In the genomic region with DNA sequence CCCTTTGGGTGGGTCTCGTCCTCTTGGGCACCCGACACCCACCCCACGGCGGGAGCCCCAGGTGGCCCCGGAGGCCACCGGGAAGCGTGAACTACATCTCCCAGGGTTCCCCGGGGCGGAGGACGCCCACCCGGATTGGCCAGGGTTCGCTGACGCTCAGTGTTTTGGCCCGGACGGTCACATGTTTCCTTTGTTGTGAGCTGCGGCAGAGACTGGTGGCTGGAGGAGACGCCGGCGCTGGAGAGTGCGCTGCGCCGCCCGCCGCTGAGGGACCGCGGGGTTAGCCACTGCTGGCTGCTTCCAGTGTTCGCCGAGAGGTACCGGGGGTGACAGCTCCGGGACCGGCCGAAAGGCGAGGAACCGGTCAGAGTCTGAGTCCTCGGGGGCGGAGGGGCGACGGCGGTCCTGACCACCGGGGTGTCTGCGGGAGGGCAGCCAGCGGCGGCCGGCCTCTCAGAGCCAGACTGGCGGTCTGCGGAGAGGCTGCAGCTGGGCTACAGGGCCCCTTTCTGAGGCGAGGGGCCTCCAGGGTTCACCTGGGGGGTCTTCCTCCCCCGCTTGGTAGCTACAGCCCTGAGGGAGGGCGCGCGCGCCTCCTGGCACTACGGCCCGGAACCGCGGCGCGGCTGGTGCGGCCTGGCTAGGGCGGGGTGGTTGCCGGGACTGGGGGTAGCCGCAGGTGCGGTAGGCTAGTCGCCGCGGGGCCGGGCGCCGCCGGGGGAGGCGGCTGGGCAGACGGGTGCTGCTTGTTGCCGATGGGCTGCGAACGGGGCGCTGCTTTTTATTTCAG, we compare ENCODE assay signal across 8 cellular contexts. TPM values are rescaled to one million over a fixed set of nuclear protein-coding genes. Genes with fewer than 3 reads are reported as not detected.
DNase-seq lines count a peak whose midpoint lies in the region; ATAC-seq, FAIRE-seq and TF ChIP-seq lines count a peak whose summit lies in the region.

A gene with protein sequence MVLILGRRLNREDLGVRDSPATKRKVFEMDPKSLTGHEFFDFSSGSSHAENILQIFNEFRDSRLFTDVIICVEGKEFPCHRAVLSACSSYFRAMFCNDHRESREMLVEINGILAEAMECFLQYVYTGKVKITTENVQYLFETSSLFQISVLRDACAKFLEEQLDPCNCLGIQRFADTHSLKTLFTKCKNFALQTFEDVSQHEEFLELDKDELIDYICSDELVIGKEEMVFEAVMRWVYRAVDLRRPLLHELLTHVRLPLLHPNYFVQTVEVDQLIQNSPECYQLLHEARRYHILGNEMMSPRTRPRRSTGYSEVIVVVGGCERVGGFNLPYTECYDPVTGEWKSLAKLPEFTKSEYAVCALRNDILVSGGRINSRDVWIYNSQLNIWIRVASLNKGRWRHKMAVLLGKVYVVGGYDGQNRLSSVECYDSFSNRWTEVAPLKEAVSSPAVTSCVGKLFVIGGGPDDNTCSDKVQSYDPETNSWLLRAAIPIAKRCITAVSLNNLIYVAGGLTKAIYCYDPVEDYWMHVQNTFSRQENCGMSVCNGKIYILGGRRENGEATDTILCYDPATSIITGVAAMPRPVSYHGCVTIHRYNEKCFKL (plus strand): TSS at position 193 of the 790 bp plus-strand sequence. CDS start 14,734 bp downstream, outside the sequence.

- peak within 1 kb of the TSS; percentile 82 for H3K27ac ChIP-seq in H1 (ENCODE audit: low read depth, low read length)
- peak within 1 kb of the TSS; percentile 85 for H3K27ac ChIP-seq in mesenchymal stem cell (ENCODE audit: low read length, poor library complexity, severe bottlenecking)

- H4K5ac ChIP-seq in H1 (ENCODE audit: insufficient read length, low read depth, low read length): no peak within 1 kb of the TSS

- H3K36me3 ChIP-seq in H1 (ENCODE audit: control insufficient read depth in 2 of 4, insufficient read depth in 4 of 4, low read length in 3 of 4) (no peaks in the 10 kb centered on the region), mesenchymal stem cell (ENCODE audit: control insufficient read depth in 1 of 2, insufficient read depth in 2 of 2, low read depth in 1 of 2, low read length in 2 of 2) (peaks cover 0 to 3% of the 10 kb centered on the region in 2 experiments)

- H3K9me3 ChIP-seq in H1 (ENCODE audit: insufficient read depth in 2 of 2, low read depth in 1 of 2, low read length in 1 of 2) (no peaks in the 10 kb centered on the region), mesenchymal stem cell (ENCODE audit: control insufficient read depth, low read length) (no peaks in the 10 kb centered on the region)

- H3K27me3 ChIP-seq in H1 (replicated peaks in 1 of 4; ENCODE audit: control insufficient read depth in 3 of 4, extremely low read depth in 1 of 4, insufficient read depth in 3 of 4, low read length in 3 of 4) (no peaks in the 10 kb centered on the region), mesenchymal stem cell (ENCODE audit: control insufficient read depth in 1 of 2, insufficient read depth in 1 of 2, low read length in 2 of 2) (no peaks in the 10 kb centered on the region)

- H2BK12ac ChIP-seq in H1 (ENCODE audit: low read depth, low read length) (no peak within 1 kb of the TSS), mesenchymal stem cell (ENCODE audit: low read length in 2 of 2) (no peak within 1 kb of the TSS)

- H3K4ac ChIP-seq in H1 (replicated peaks; ENCODE audit: insufficient read length, low read depth, low read length) (no peak within 1 kb of the TSS), mesenchymal stem cell (ENCODE audit: low read depth in 1 of 2, low read length in 2 of 2) (peak within 1 kb of the TSS; percentile 87 to 97)

- TF ChIP-seq CTCF in H1 (IDR thresholded peaks at IDR 0.05; ENCODE audit: control extremely low read depth in 1 of 3, insufficient read depth in 1 of 3, low read depth in 1 of 3, low read length in 3 of 3): no peak

- H2AK5ac ChIP-seq in H1 (ENCODE audit: low read depth, low read length) (no peak within 1 kb of the TSS), mesenchymal stem cell (ENCODE audit: low read length, severe bottlenecking) (no peak within 1 kb of the TSS)

- no peak for FAIRE-seq in H1 (lab: Jason Lieb, UNC)

- H3K9ac ChIP-seq in H1 (replicated peaks in 1 of 4; ENCODE audit: extremely low read depth in 1 of 4, low read depth in 3 of 4, low read length in 3 of 4) (peak within 1 kb of the TSS; percentile 77 to 92 (median 90)), mesenchymal stem cell (ENCODE audit: low read length) (peak within 1 kb of the TSS; percentile 94)

- H3K4me1 ChIP-seq in H1 (replicated peaks in 1 of 4; ENCODE audit: control insufficient read depth in 3 of 4, insufficient read depth in 4 of 4, low read length in 3 of 4): no peaks in the 10 kb centered on the region
- H3K4me1 ChIP-seq in mesenchymal stem cell (ENCODE audit: control insufficient read depth, insufficient read depth, low read depth, low read length): peaks cover 2% of the 10 kb centered on the region

- POLR2A ChIA-PET in H1 (lab: Charles Lee; ENCODE audit: partially characterized antibody): interaction anchor here (0.6 to 4.5 kb wide), 16 partner anchors 11 to 208 kb away, joined by 3 to 33 read pairs (median 3); partner anchors contain the start of gene YEATS2

- H2BK15ac ChIP-seq in H1 (ENCODE audit: low read length) (no peak within 1 kb of the TSS), mesenchymal stem cell (ENCODE audit: low read depth, poor library complexity, severe bottlenecking) (peak within 1 kb of the TSS; percentile 83)

- DNase-seq in COLO668 (lab: John Stamatoyannopoulos, UW; ENCODE audit: unreplicated experiment) (peak; percentile 83), HT1080 (ENCODE audit: low read depth) (peak; percentile 92), NOMO-1 (lab: John Stamatoyannopoulos, UW; ENCODE audit: unreplicated experiment in 2 of 2) (peak; percentile 97), H1 (ENCODE audit: low read depth in 1 of 2, low spot score in 2 of 2) (peak; percentile 64 to 92), mesenchymal stem cell (peak; percentile 95)
- DNase-seq in activated CD8-positive, alpha-beta memory T cell treated with anti-CD3 and anti-CD28 coated beads for 48 hours (ENCODE audit: low read depth in 2 of 3, low spot score in 2 of 3): peak; percentile 69 to 80 (median 75)
- DNase-seq in stimulated activated CD8-positive, alpha-beta memory T cell treated with anti-CD3 and anti-CD28 coated beads, Interleukin-12 subunit alpha, Interleukin-12 subunit beta, amount 100 ng/mL, for 4 hours (ENCODE audit: low read depth): peak; percentile 82

- H2BK120ac ChIP-seq in H1 (replicated peaks; ENCODE audit: low read depth, low read length) (no peak within 1 kb of the TSS), mesenchymal stem cell (ENCODE audit: low read depth, low read length) (peak within 1 kb of the TSS; percentile 85)

- H3K79me1 ChIP-seq in H1 (ENCODE audit: low read depth, low read length) (no peaks in the 10 kb centered on the region), mesenchymal stem cell (replicated peaks; ENCODE audit: low read length, poor library complexity, severe bottlenecking) (peaks cover 6% of the 10 kb centered on the region)

- no peak within 1 kb of the TSS for H2BK20ac ChIP-seq in H1 (ENCODE audit: low read length)

- H3K23me2 ChIP-seq in H1 (ENCODE audit: low read depth, low read length): peaks cover 2% of the 10 kb centered on the region; the same call in 1 of the 2 replicates

- no peak for TF ChIP-seq RAD21 in H1 (IDR thresholded peaks at IDR 0.05 in 1 of 2, conservative IDR thresholded peaks at IDR 0.05 in 1 of 2; ENCODE audit: low read depth in 2 of 2, low read length in 2 of 2)

- H3K14ac ChIP-seq in H1 (ENCODE audit: insufficient read length) (no peak within 1 kb of the TSS), mesenchymal stem cell (ENCODE audit: low read length in 2 of 2) (peak within 1 kb of the TSS; percentile 11 to 84)

- peak; percentile 79 for ATAC-seq in GM21360 (IDR thresholded peaks at IDR 0.05; ENCODE audit: unreplicated experiment)

- H2BK5ac ChIP-seq in H1 (ENCODE audit: low read depth, low read length) (peak within 1 kb of the TSS; percentile 52; the same call in 1 of the 2 replicates), mesenchymal stem cell (ENCODE audit: low read depth, low read length, poor library complexity, severe bottlenecking) (peak within 1 kb of the TSS; percentile 73)

- peak within 1 kb of the TSS; percentile 97; the same call in 1 of the 2 replicates for H4K8ac ChIP-seq in H1 (ENCODE audit: extremely low read depth, insufficient read depth, low read length)
- peak within 1 kb of the TSS; percentile 94 for H4K8ac ChIP-seq in mesenchymal stem cell (ENCODE audit: low read length)

- H3K4me3 ChIP-seq in H1 (ENCODE audit: extremely low read depth in 1 of 4, insufficient read depth in 2 of 4, low read depth in 3 of 4, low read length in 4 of 4) (peak within 1 kb of the TSS; percentile 77 to 96 (median 82)), mesenchymal stem cell (ENCODE audit: insufficient read depth in 1 of 2, low read depth in 1 of 2, low read length in 2 of 2) (peak within 1 kb of the TSS; percentile 91 to 96)

- H3K18ac ChIP-seq in H1 (ENCODE audit: extremely low read depth, low read length) (0 out of 2 replicates have a peak within 1 kb of the TSS, but pooled peaks have one; percentile 40), mesenchymal stem cell (ENCODE audit: low read depth in 1 of 2, low read length in 2 of 2) (peak within 1 kb of the TSS; percentile 89 to 90)

- H2AFZ ChIP-seq in H1 (ENCODE audit: low read length): peak within 1 kb of the TSS; percentile 98
- peak within 1 kb of the TSS; percentile 94 for H2AFZ ChIP-seq in mesenchymal stem cell (ENCODE audit: low read depth, low read length)

- peak within 1 kb of the TSS; percentile 69 to 77 for H3K4me2 ChIP-seq in H1 (ENCODE audit: insufficient read depth in 1 of 2, low read depth in 2 of 2, low read length in 2 of 2)
- peak within 1 kb of the TSS; percentile 90 for H3K4me2 ChIP-seq in mesenchymal stem cell (ENCODE audit: low read length, poor library complexity, severe bottlenecking)

- H4K91ac ChIP-seq in H1 (replicated peaks; ENCODE audit: insufficient read length, low read length) (no peak within 1 kb of the TSS), mesenchymal stem cell (ENCODE audit: low read length) (peak within 1 kb of the TSS; percentile 50)

- CTCF ChIA-PET in H1 (lab: Charles Lee; ENCODE audit: partially characterized antibody): interaction anchor here (0.6 to 1.6 kb wide), 5 partner anchors 14 to 447 kb away, joined by 3 to 7 read pairs (median 3); no protein-coding TSS in a partner anchor

- peaks cover 0 to 31% of the 10 kb centered on the region in 2 experiments; a peak in 2 of 4 replicates for H3K79me2 ChIP-seq in H1 (ENCODE audit: control insufficient read depth in 1 of 2, insufficient read depth in 2 of 2, low read length in 2 of 2)

- WGBS in H1 (ENCODE audit: extremely low coverage in 1 of 2, insufficient coverage in 1 of 2, insufficient read length in 1 of 2, insufficient replicate concordance in 2 of 2, low coverage in 1 of 2, low lambda C conversion rate in 2 of 2, missing lambda C conversion rate in 1 of 2), 2 experiments: 1% methylated on average over 70 of the region's 76 CpGs; no CpG with 5 or more reads in 1 of the 2 experiments
- WGBS in mesenchymal stem cell: 1% methylated on average over 63 of the region's 76 CpGs

- peak within 1 kb of the TSS; percentile 46 for H3K56ac ChIP-seq in H1 (replicated peaks; ENCODE audit: insufficient read length, low read depth, low read length)

- H4K20me1 ChIP-seq in H1 (replicated peaks in 1 of 2; ENCODE audit: control insufficient read depth in 1 of 2, insufficient read depth in 2 of 2, low read length in 2 of 2): no peaks in the 10 kb centered on the region

- peak; percentile 84 to 93 for TF ChIP-seq POLR2A in H1 (IDR thresholded peaks at IDR 0.05; ENCODE audit: control extremely low read depth in 1 of 2, low read depth in 2 of 2, low read length in 2 of 2)

- H3K23ac ChIP-seq in H1 (ENCODE audit: insufficient read length) (no peak within 1 kb of the TSS), mesenchymal stem cell (ENCODE audit: low read length in 2 of 2) (peak within 1 kb of the TSS in 1 of 2 experiments; percentile 94)

- no peak for TF ChIP-seq EP300 in H1 (IDR thresholded peaks at IDR 0.05; ENCODE audit: borderline replicate concordance in 1 of 2, low read depth in 2 of 2, low read length in 2 of 2)

RNA-seq across cellular contexts. Expression of the gene that starts here (rescaled TPM):
- 12.2 and 16.7 TPM in 2 replicates for total RNA-seq in HT1080 (2014; rRNA removed; shearing (Covaris generic))
- 16.8 and 24.8 TPM in 2 replicates for polyA plus RNA-seq in HT1080 (2015; cell fraction: cytosol; rRNA removed)
- polyA plus RNA-seq in HT1080 (2015; cell fraction: nucleus; rRNA removed): 33.7 and 45.5 TPM in 2 replicates
- total RNA-seq in H1 (2021; fragmentation: NEBNext Ultra II Directional; extraction: Animal tissue kit (Norgen Biotek cat#: 25700)): 33.5 and 36.2 TPM in 2 replicates
- 11.2 and 12.5 TPM in 2 replicates for polyA plus RNA-seq in H1 (2011; rRNA removed)
- 14.2 TPM for polyA plus RNA-seq in H1 (2011; cell fraction: cytosol; rRNA removed)
- polyA plus RNA-seq in H1 (2011; cell fraction: nucleus; rRNA removed): 7.8 TPM
- 11.8 to 14.7 TPM (median 12.9 TPM) in 4 replicates for polyA plus RNA-seq in H1 (2012, experiment 1 of 2)
- polyA plus RNA-seq in H1 (2012, experiment 2 of 2): 2.4 TPM
- 10.6 TPM for polyA plus RNA-seq in H1 (2013, experiment 1 of 2)
- polyA plus RNA-seq in H1 (2013, experiment 2 of 2): 9.7 TPM
- polyA minus RNA-seq in H1 (2011; rRNA and poly(A)+ RNA removed): 66.1 and 75.7 TPM in 2 replicates
- 33.3 TPM for polyA minus RNA-seq in H1 (2011; cell fraction: cytosol; rRNA and poly(A)+ RNA removed)
- polyA minus RNA-seq in H1 (2011; cell fraction: nucleus; rRNA and poly(A)+ RNA removed): 57.9 TPM
- 27.0 TPM for polyA plus RNA-seq in mesenchymal stem cell (2013, experiment 1 of 2)
- 24.3 TPM for polyA plus RNA-seq in mesenchymal stem cell (2013, experiment 2 of 2)

Comparison
In these comparisons a context has a peak if more than half of its experiments do, and no peak if none do; other contexts are left out.
1. Peak in every context shown above with its lines: DNase-seq, ATAC-seq, H3K4me3 ChIP-seq and H3K27ac ChIP-seq.